1 cellular context compared by ENCODE assay signal in the genomic region with DNA sequence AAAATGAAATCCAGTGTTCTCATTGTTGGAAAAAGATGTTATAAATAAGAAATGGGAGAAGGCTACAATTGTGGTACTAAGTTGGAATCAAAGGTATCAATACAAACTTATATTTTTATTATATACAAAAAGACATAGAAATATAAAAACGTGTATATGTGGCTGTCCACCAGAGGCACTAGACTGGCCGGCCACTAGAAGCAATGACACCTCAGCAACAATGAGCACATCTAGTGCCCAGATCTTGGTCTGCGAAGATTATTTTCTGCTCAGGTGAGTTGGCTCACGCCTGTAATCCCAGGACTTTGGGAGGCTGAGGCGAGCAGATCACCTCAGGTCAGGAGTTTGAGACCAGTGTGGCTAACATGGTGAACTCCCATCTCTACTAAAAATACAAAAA.
TF ChIP-seq lines count a peak whose summit lies in the region.

No MANE protein-coding gene starts in this region.

TF ChIP-seq in WTC11, 78 proteins besides CTCF, POLR2A, EP300 and RAD21 (continued from another document):
- TF ChIP-seq NFE2L1 (CRISPR knock-in tag; IDR thresholded peaks at IDR 0.05) (no peak), NFYB (CRISPR knock-in tag; conservative IDR thresholded peaks at IDR 0.05; ENCODE audit: low read depth) (no peak), FOXK1 (CRISPR knock-in tag; IDR thresholded peaks at IDR 0.05) (no peak), ZNF219 (CRISPR knock-in tag; IDR thresholded peaks at IDR 0.05; ENCODE audit: borderline replicate concordance) (no peak), ESRRA (CRISPR knock-in tag; IDR thresholded peaks at IDR 0.05; ENCODE audit: borderline replicate concordance) (no peak), TCF7 (CRISPR knock-in tag; IDR thresholded peaks at IDR 0.05; ENCODE audit: low read depth) (no peak)
- TF ChIP-seq, protein P1, sequence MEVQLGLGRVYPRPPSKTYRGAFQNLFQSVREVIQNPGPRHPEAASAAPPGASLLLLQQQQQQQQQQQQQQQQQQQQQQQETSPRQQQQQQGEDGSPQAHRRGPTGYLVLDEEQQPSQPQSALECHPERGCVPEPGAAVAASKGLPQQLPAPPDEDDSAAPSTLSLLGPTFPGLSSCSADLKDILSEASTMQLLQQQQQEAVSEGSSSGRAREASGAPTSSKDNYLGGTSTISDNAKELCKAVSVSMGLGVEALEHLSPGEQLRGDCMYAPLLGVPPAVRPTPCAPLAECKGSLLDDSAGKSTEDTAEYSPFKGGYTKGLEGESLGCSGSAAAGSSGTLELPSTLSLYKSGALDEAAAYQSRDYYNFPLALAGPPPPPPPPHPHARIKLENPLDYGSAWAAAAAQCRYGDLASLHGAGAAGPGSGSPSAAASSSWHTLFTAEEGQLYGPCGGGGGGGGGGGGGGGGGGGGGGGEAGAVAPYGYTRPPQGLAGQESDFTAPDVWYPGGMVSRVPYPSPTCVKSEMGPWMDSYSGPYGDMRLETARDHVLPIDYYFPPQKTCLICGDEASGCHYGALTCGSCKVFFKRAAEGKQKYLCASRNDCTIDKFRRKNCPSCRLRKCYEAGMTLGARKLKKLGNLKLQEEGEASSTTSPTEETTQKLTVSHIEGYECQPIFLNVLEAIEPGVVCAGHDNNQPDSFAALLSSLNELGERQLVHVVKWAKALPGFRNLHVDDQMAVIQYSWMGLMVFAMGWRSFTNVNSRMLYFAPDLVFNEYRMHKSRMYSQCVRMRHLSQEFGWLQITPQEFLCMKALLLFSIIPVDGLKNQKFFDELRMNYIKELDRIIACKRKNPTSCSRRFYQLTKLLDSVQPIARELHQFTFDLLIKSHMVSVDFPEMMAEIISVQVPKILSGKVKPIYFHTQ (CRISPR knock-in tag; IDR thresholded peaks at IDR 0.05): no peak
- TF ChIP-seq, protein P2, sequence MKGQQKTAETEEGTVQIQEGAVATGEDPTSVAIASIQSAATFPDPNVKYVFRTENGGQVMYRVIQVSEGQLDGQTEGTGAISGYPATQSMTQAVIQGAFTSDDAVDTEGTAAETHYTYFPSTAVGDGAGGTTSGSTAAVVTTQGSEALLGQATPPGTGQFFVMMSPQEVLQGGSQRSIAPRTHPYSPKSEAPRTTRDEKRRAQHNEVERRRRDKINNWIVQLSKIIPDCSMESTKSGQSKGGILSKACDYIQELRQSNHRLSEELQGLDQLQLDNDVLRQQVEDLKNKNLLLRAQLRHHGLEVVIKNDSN (CRISPR knock-in tag; IDR thresholded peaks at IDR 0.05): no peak
- TF ChIP-seq, protein P3, sequence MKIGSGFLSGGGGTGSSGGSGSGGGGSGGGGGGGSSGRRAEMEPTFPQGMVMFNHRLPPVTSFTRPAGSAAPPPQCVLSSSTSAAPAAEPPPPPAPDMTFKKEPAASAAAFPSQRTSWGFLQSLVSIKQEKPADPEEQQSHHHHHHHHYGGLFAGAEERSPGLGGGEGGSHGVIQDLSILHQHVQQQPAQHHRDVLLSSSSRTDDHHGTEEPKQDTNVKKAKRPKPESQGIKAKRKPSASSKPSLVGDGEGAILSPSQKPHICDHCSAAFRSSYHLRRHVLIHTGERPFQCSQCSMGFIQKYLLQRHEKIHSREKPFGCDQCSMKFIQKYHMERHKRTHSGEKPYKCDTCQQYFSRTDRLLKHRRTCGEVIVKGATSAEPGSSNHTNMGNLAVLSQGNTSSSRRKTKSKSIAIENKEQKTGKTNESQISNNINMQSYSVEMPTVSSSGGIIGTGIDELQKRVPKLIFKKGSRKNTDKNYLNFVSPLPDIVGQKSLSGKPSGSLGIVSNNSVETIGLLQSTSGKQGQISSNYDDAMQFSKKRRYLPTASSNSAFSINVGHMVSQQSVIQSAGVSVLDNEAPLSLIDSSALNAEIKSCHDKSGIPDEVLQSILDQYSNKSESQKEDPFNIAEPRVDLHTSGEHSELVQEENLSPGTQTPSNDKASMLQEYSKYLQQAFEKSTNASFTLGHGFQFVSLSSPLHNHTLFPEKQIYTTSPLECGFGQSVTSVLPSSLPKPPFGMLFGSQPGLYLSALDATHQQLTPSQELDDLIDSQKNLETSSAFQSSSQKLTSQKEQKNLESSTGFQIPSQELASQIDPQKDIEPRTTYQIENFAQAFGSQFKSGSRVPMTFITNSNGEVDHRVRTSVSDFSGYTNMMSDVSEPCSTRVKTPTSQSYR (CRISPR knock-in tag; IDR thresholded peaks at IDR 0.05): no peak
- TF ChIP-seq, protein P4, sequence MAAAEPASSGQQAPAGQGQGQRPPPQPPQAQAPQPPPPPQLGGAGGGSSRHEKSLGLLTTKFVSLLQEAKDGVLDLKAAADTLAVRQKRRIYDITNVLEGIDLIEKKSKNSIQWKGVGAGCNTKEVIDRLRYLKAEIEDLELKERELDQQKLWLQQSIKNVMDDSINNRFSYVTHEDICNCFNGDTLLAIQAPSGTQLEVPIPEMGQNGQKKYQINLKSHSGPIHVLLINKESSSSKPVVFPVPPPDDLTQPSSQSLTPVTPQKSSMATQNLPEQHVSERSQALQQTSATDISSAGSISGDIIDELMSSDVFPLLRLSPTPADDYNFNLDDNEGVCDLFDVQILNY (CRISPR knock-in tag; IDR thresholded peaks at IDR 0.05): no peak
- TF ChIP-seq, protein P5, sequence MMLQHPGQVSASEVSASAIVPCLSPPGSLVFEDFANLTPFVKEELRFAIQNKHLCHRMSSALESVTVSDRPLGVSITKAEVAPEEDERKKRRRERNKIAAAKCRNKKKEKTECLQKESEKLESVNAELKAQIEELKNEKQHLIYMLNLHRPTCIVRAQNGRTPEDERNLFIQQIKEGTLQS (CRISPR knock-in tag; conservative IDR thresholded peaks at IDR 0.05): no peak
